Comparison of ENCODE assay signal across 1 cellular context in genomic region chr6:168155193-168155592, GRCh38.
TF ChIP-seq lines count a peak whose summit lies in the region.

No MANE protein-coding gene starts in this region.

TF ChIP-seq in HepG2, 621 proteins besides CTCF, POLR2A, EP300 and RAD21 (continued from another document):
- TF ChIP-seq ARID3A (IDR thresholded peaks at IDR 0.05; ENCODE audit: low read depth, low read length) (no peak), TBX3 (IDR thresholded peaks at IDR 0.05; ENCODE audit: borderline replicate concordance) (no peak), KIAA2018 (CRISPR knock-in tag; IDR thresholded peaks at IDR 0.05; ENCODE audit: borderline replicate concordance) (no peak), FOXK2 (IDR thresholded peaks at IDR 0.05) (no peak), TBP (CRISPR knock-in tag; IDR thresholded peaks at IDR 0.05) (no peak), FOSL2 (CRISPR knock-in tag; IDR thresholded peaks at IDR 0.05) (peak; percentile 22; the same call in 1 of the 2 replicates), ZFP82 (CRISPR knock-in tag; IDR thresholded peaks at IDR 0.05; ENCODE audit: borderline replicate concordance) (no peak), TFDP1 (CRISPR knock-in tag; IDR thresholded peaks at IDR 0.05; ENCODE audit: borderline replicate concordance) (no peak), RBM22 (optimal IDR thresholded peaks at IDR 0.05; ENCODE audit: low read length) (no peak), ZNF747 (CRISPR knock-in tag; IDR thresholded peaks at IDR 0.05; ENCODE audit: borderline replicate concordance) (no peak), HOXA5 (CRISPR knock-in tag; IDR thresholded peaks at IDR 0.05) (no peak), SMAD9 (CRISPR knock-in tag; IDR thresholded peaks at IDR 0.05) (no peak), TBL1XR1 (IDR thresholded peaks at IDR 0.05; ENCODE audit: borderline replicate concordance, low read length, partially characterized antibody) (no peak), CREB1 (IDR thresholded peaks at IDR 0.05) (no peak), CREB1 (CRISPR knock-in tag; IDR thresholded peaks at IDR 0.05) (no peak), ZNF567 (CRISPR knock-in tag; IDR thresholded peaks at IDR 0.05; ENCODE audit: borderline replicate concordance) (no peak), HOXA7 (CRISPR knock-in tag; IDR thresholded peaks at IDR 0.05) (no peak), ZNF253 (CRISPR knock-in tag; IDR thresholded peaks at IDR 0.05; ENCODE audit: borderline replicate concordance) (no peak), NFYB (CRISPR knock-in tag; IDR thresholded peaks at IDR 0.05) (no peak), ADNP (CRISPR knock-in tag; IDR thresholded peaks at IDR 0.05) (no peak), MNT (IDR thresholded peaks at IDR 0.05) (0 out of 2 replicates have a peak, but pooled peaks have one; percentile 2), ETV6 (CRISPR knock-in tag; conservative IDR thresholded peaks at IDR 0.05) (no peak)
